ENCODE assay signal across 9 cellular contexts in genomic region chr14:67722293-67722692, GRCh38. TPM values are rescaled to one million over a fixed set of nuclear protein-coding genes. Genes with fewer than 3 reads are reported as not detected.
A peak's percentile ranks its signal among the peaks of the same experiment; 100 is the strongest.
DNase-seq lines count a peak whose midpoint lies in the region; FAIRE-seq and TF ChIP-seq lines count a peak whose summit lies in the region.
"Had no signal": no experiment of that assay in that cellular context is flagged by ENCODE, and none has a peak within 500 bp of the region (broad histone marks: within the 10 kb centered on the region; RNA-seq: fewer than 3 reads in every experiment).

No MANE protein-coding gene starts in this region.

- no peak overlapping the region for H3K23ac ChIP-seq in mesendoderm (ENCODE audit: low read length)

- H4K8ac ChIP-seq in mesendoderm (ENCODE audit: low read depth, low read length) = no peak overlapping the region

- H3K4me2 ChIP-seq in mammary epithelial cell (ENCODE audit: insufficient read depth, low read depth, low read length) = peak overlapping the region; percentile 17
- no peak overlapping the region for H3K4me2 ChIP-seq in mesendoderm (ENCODE audit: low read length)

- no peak overlapping the region for H2AK5ac ChIP-seq in mesendoderm (ENCODE audit: low read length)

- H3K9ac ChIP-seq in mammary epithelial cell (ENCODE audit: insufficient read depth, low read length) (no peak overlapping the region), mesendoderm (ENCODE audit: low read length) (no peak overlapping the region)

- no peaks in the 10 kb centered on the region for H3K9me3 Mint-ChIP-seq in MCF 10A (ENCODE audit: unreplicated experiment)
- H3K9me3 Mint-ChIP-seq in dendritic cell treated with granulocyte-macrophage colony-stimulating factor and Interleukin-4, amounts not matched to agents 40 ng/mL and 50 ng/mL, for 4 days = no peaks in the 10 kb centered on the region
- peaks cover 4% of the 10 kb centered on the region for H3K9me3 Mint-ChIP-seq in activated CD4-positive, alpha-beta memory T cell treated with anti-CD3 and anti-CD28 coated beads, Interleukin-2, amount 10 ng/mL, durations not matched to agents 7 days and 5 days

- H3K36me3 Mint-ChIP-seq in MCF 10A (ENCODE audit: insufficient read depth, unreplicated experiment) = no peaks in the 10 kb centered on the region
- H3K36me3 Mint-ChIP-seq in dendritic cell treated with granulocyte-macrophage colony-stimulating factor and Interleukin-4, amounts not matched to agents 40 ng/mL and 50 ng/mL, for 4 days (ENCODE audit: low read depth) = no peaks in the 10 kb centered on the region
- H3K36me3 Mint-ChIP-seq in activated CD4-positive, alpha-beta memory T cell treated with anti-CD3 and anti-CD28 coated beads, Interleukin-2, amount 10 ng/mL, durations not matched to agents 7 days and 5 days (ENCODE audit: low read depth) = no peaks in the 10 kb centered on the region

- H3K56ac ChIP-seq in mesendoderm (ENCODE audit: low read length) = no peak overlapping the region

- H4K20me1 ChIP-seq in mammary epithelial cell (ENCODE audit: insufficient read depth, low read length) = no peaks in the 10 kb centered on the region

- H3K18ac ChIP-seq in mesendoderm (ENCODE audit: low read length) = no peak overlapping the region

- no peaks in the 10 kb centered on the region for H3K79me2 ChIP-seq in mammary epithelial cell (ENCODE audit: insufficient read depth, low read length)
- no peaks in the 10 kb centered on the region for H3K79me2 ChIP-seq in mesendoderm (ENCODE audit: control insufficient read depth, insufficient read depth, low read length)

- H3K4me3 Mint-ChIP-seq in MCF 10A (ENCODE audit: unreplicated experiment) = no peak overlapping the region
- peak overlapping the region; percentile 8 for H3K4me3 Mint-ChIP-seq in dendritic cell treated with granulocyte-macrophage colony-stimulating factor and Interleukin-4, amounts not matched to agents 40 ng/mL and 50 ng/mL, for 4 days
- no peak overlapping the region for H3K4me3 Mint-ChIP-seq in activated CD4-positive, alpha-beta memory T cell treated with anti-CD3 and anti-CD28 coated beads, Interleukin-2, amount 10 ng/mL, durations not matched to agents 7 days and 5 days

- H4K5ac ChIP-seq in mesendoderm (ENCODE audit: low read length) = no peak overlapping the region

- H3K27me3 Mint-ChIP-seq in MCF 10A (ENCODE audit: insufficient read depth, unreplicated experiment) = peaks cover 51% of the 10 kb centered on the region
- H3K27me3 Mint-ChIP-seq in dendritic cell treated with granulocyte-macrophage colony-stimulating factor and Interleukin-4, amounts not matched to agents 40 ng/mL and 50 ng/mL, for 4 days = peaks cover 32% of the 10 kb centered on the region
- peaks cover 38% of the 10 kb centered on the region for H3K27me3 Mint-ChIP-seq in activated CD4-positive, alpha-beta memory T cell treated with anti-CD3 and anti-CD28 coated beads, Interleukin-2, amount 10 ng/mL, durations not matched to agents 7 days and 5 days

- no peaks in the 10 kb centered on the region for H3K27me3 ChIP-seq in mammary epithelial cell (ENCODE audit: insufficient read depth, low read length)
- H3K27me3 ChIP-seq in mesendoderm (ENCODE audit: insufficient read depth, low read length, poor library complexity) = no peaks in the 10 kb centered on the region

- no peak for FAIRE-seq in GM12891 (lab: Jason Lieb, UNC)

- H3K4me1 Mint-ChIP-seq in MCF 10A (ENCODE audit: insufficient read depth, unreplicated experiment) = no peaks in the 10 kb centered on the region
- peaks cover 13% of the 10 kb centered on the region for H3K4me1 Mint-ChIP-seq in dendritic cell treated with granulocyte-macrophage colony-stimulating factor and Interleukin-4, amounts not matched to agents 40 ng/mL and 50 ng/mL, for 4 days (ENCODE audit: low read depth)
- peaks cover 23% of the 10 kb centered on the region for H3K4me1 Mint-ChIP-seq in activated CD4-positive, alpha-beta memory T cell treated with anti-CD3 and anti-CD28 coated beads, Interleukin-2, amount 10 ng/mL, durations not matched to agents 7 days and 5 days

- H2BK5ac ChIP-seq in mesendoderm (ENCODE audit: low read length) = no peak overlapping the region

- WGBS in mammary epithelial cell (ENCODE audit: low coverage, missing lambda C conversion rate) = 0% methylated on average over 2 of the region's 3 CpGs
- WGBS in mesendoderm (ENCODE audit: extremely low coverage, insufficient coverage, low lambda C conversion rate) = no CpG with 5 or more reads among the region's 3 CpGs

- CTCF ChIA-PET in mammary epithelial cell (lab: Charles Lee; ENCODE audit: low non-redundant PET) = interaction anchor here (0.8 kb wide), 1 partner anchor 195 kb away, joined by 9 read pairs; no protein-coding TSS in a partner anchor
- CTCF ChIA-PET in MCF 10A (lab: Yijun Ruan, JAX) = interaction anchor here (0.5 to 2.7 kb wide), 5 partner anchors 18 to 1081 kb away, joined by 3 to 13 read pairs (median 4); no protein-coding TSS in a partner anchor
- CTCF ChIA-PET in activated CD4-positive, alpha-beta memory T cell treated with anti-CD3 and anti-CD28 coated beads, Interleukin-2, amount 10 ng/mL, durations not matched to agents 7 days and 5 days (lab: Charles Lee) = interaction anchor here (0.9 kb wide), 1 partner anchor 63 kb away, joined by 3 read pairs; no protein-coding TSS in a partner anchor

- no TSS peak for BruUV-seq in mammary epithelial cell (replicated peaks; lab: Mats Ljungman, UMichigan)
- BruUV-seq in MCF 10A (replicated peaks; lab: Mats Ljungman, UMichigan) = no TSS peak

- no peak overlapping the region for H3K4ac ChIP-seq in mesendoderm (ENCODE audit: low read depth, low read length)

- no peak overlapping the region for H3K4me3 ChIP-seq in mammary epithelial cell (replicated peaks in 1 of 3; ENCODE audit: insufficient read depth in 1 of 3, low read depth in 2 of 3, low read length in 3 of 3)
- H3K4me3 ChIP-seq in mesendoderm (ENCODE audit: low read length) = no peak overlapping the region

- H2BK15ac ChIP-seq in mesendoderm (replicated peaks; ENCODE audit: low read depth) = no peak overlapping the region

- H3K27ac Mint-ChIP-seq in MCF 10A (ENCODE audit: low read depth, unreplicated experiment) = no peak overlapping the region
- no peak overlapping the region for H3K27ac Mint-ChIP-seq in dendritic cell treated with granulocyte-macrophage colony-stimulating factor and Interleukin-4, amounts not matched to agents 40 ng/mL and 50 ng/mL, for 4 days
- H3K27ac Mint-ChIP-seq in activated CD4-positive, alpha-beta memory T cell treated with anti-CD3 and anti-CD28 coated beads, Interleukin-2, amount 10 ng/mL, durations not matched to agents 7 days and 5 days = no peak overlapping the region

- intact Hi-C loops in mammary epithelial cell (cut with micrococcal nuclease) (no loop called here), MCF 10A (cut with micrococcal nuclease) (no loop called here)
- intact Hi-C loops in dendritic cell treated with granulocyte-macrophage colony-stimulating factor and Interleukin-4, amounts not matched to agents 40 ng/mL and 50 ng/mL, for 4 days (cut with micrococcal nuclease) = no loop called here

- H2BK120ac ChIP-seq in mesendoderm (ENCODE audit: low read depth, low read length) = no peak overlapping the region

- dilution Hi-C loops in mammary epithelial cell (cut with HindIII; ENCODE audit: low sequenced_read_pairs) = no loop called here

- peaks cover 8% of the 10 kb centered on the region for H3K4me1 ChIP-seq in mammary epithelial cell (ENCODE audit: insufficient read depth, low read length)
- H3K4me1 ChIP-seq in mesendoderm (ENCODE audit: control insufficient read depth, low read depth, low read length) = no peaks in the 10 kb centered on the region

- POLR2A ChIA-PET in MCF 10A (lab: Yijun Ruan, JAX) = interaction anchor here (0.6 to 0.7 kb wide), 3 partner anchors 71 to 297 kb away, joined by 3 to 4 read pairs (median 3); partner anchors contain the start of gene ZFYVE26
- POLR2A ChIA-PET in activated CD4-positive, alpha-beta memory T cell treated with anti-CD3 and anti-CD28 coated beads, Interleukin-2, amount 10 ng/mL, durations not matched to agents 7 days and 5 days (lab: Charles Lee) = interaction anchor here (1.5 kb wide), 1 partner anchor 38 kb away, joined by 3 read pairs; no protein-coding TSS in a partner anchor

- TF ChIP-seq POLR2A in GM12891 (IDR thresholded peaks at IDR 0.05; ENCODE audit: low read depth, low read length) = no peak

- H3K27ac ChIP-seq in mammary epithelial cell (ENCODE audit: insufficient read depth, low read depth, low read length) (no peak overlapping the region), mesendoderm (ENCODE audit: low read depth, low read length) (no peak overlapping the region)

- in situ Hi-C loops in mammary epithelial cell (cut with MboI; ENCODE audit: low sequenced_read_pairs in 2 of 2) = no loop called here

- TF ChIP-seq CTCF in mammary epithelial cell (conservative IDR thresholded peaks at IDR 0.05 in 1 of 2, IDR thresholded peaks at IDR 0.05 in 1 of 2; ENCODE audit: extremely low read depth in 1 of 2, insufficient read depth in 1 of 2, low read depth in 1 of 2, low read length in 2 of 2) (no peak), MCF 10A (IDR thresholded peaks at IDR 0.05; ENCODE audit: unreplicated experiment) (no peak)

- peak overlapping the region; percentile 23 for H2AFZ ChIP-seq in mammary epithelial cell (ENCODE audit: low read depth, low read length)

- DNase-seq in mammary epithelial cell (peak; percentile 9), MCF 10A (ENCODE audit: unreplicated experiment) (no peak), mesendoderm (peak; percentile 63), GM12891 (ENCODE audit: insufficient read length, low spot score) (no peak), cerebellar nuclear complex (lab: John Stamatoyannopoulos, UW) (no peak), HuH-7 (ENCODE audit: low spot score) (no peak)
- no peak for DNase-seq in activated CD4-positive, alpha-beta memory T cell treated with anti-CD3 and anti-CD28 coated beads, Interleukin-2, amount 10 ng/mL, durations not matched to agents 7 days and 5 days
- DNase-seq: activated gamma-delta T cell treated with Interleukin-2 at 50 U/mL for 16 hours had no signal

- H3K36me3 ChIP-seq in mammary epithelial cell (ENCODE audit: insufficient read depth, low read length) (no peaks in the 10 kb centered on the region), mesendoderm (ENCODE audit: control insufficient read depth, insufficient read depth, low read length) (no peaks in the 10 kb centered on the region)

- no peaks in the 10 kb centered on the region for H3K79me1 ChIP-seq in mesendoderm (ENCODE audit: low read length)

- no peaks in the 10 kb centered on the region for H3K9me3 ChIP-seq in mammary epithelial cell (replicated peaks; ENCODE audit: insufficient read depth, low read length)

RNA-seq across cellular contexts. Expression of gene RDH12, which starts 20.6 kb away (rescaled TPM):
- not detected for total RNA-seq in mammary epithelial cell
- polyA plus RNA-seq in mammary epithelial cell = 0.02 TPM
- polyA minus RNA-seq in mammary epithelial cell = not detected
- not detected in 2 replicates for total RNA-seq in MCF 10A (2022)
- 0.58 TPM for polyA plus RNA-seq in mesendoderm (2013, experiment 1 of 2)
- 0.59 TPM for polyA plus RNA-seq in mesendoderm (2013, experiment 2 of 2)
- polyA plus RNA-seq in GM12891 (2012; ENCODE audit: low read depth, missing spikeins) = 0.27 TPM
- not detected for total RNA-seq in activated CD4-positive, alpha-beta memory T cell treated with anti-CD3 and anti-CD28 coated beads, Interleukin-2, amount 10 ng/mL, durations not matched to agents 7 days and 5 days

RNA-seq across cellular contexts. Expression of gene RDH11, which starts 26.7 kb away (rescaled TPM):
- total RNA-seq in mammary epithelial cell = 100 to 1,000 TPM in 1 of 2 donors, 10 to 100 TPM in 1; 99.1 to 145 TPM
- 151 TPM for polyA plus RNA-seq in mammary epithelial cell
- 75.2 TPM for polyA minus RNA-seq in mammary epithelial cell
- 40.9 and 53.5 TPM in 2 replicates for total RNA-seq in MCF 10A (2022)
- polyA plus RNA-seq in mesendoderm (2013, experiment 1 of 2) = 106 TPM
- polyA plus RNA-seq in mesendoderm (2013, experiment 2 of 2) = 110 TPM
- 31.8 TPM for polyA plus RNA-seq in GM12891 (2012; ENCODE audit: low read depth, missing spikeins)
- 10 to 100 TPM; 56.6 to 60.4 TPM for total RNA-seq in activated CD4-positive, alpha-beta memory T cell treated with anti-CD3 and anti-CD28 coated beads, Interleukin-2, amount 10 ng/mL, durations not matched to agents 7 days and 5 days

RNA-seq across cellular contexts. Expression of gene VTI1B, which starts 47.9 kb away (rescaled TPM):
- total RNA-seq in mammary epithelial cell (10 to 100 TPM; 37.3 to 72.8 TPM), MCF 10A (2022) (57.5 and 84.3 TPM in 2 replicates)
- 42.5 TPM for polyA plus RNA-seq in mammary epithelial cell
- 14.6 TPM for polyA minus RNA-seq in mammary epithelial cell
- polyA plus RNA-seq in mesendoderm (2013, experiment 1 of 2) = 74.2 TPM
- 73.8 TPM for polyA plus RNA-seq in mesendoderm (2013, experiment 2 of 2)
- 62.5 TPM for polyA plus RNA-seq in GM12891 (2012; ENCODE audit: low read depth, missing spikeins)
- 10 to 100 TPM; 73.3 to 77.3 TPM for total RNA-seq in activated CD4-positive, alpha-beta memory T cell treated with anti-CD3 and anti-CD28 coated beads, Interleukin-2, amount 10 ng/mL, durations not matched to agents 7 days and 5 days

Comparison
In these comparisons a context has a peak if more than half of its experiments do, and no peak if none do; other contexts are left out.
1. DNase-seq: peak in mammary epithelial cell (single experiment) and mesendoderm (single experiment); none in MCF 10A (single experiment), GM12891 (single experiment), cerebellar nuclear complex (0 of 2), activated CD4-positive, alpha-beta memory T cell treated with anti-CD3 and anti-CD28 coated beads, Interleukin-2, amount 10 ng/mL, durations not matched to agents 7 days and 5 days (single experiment) and HuH-7 (single experiment).